ENCODE assay signal across 10 cellular contexts in the genomic region with DNA sequence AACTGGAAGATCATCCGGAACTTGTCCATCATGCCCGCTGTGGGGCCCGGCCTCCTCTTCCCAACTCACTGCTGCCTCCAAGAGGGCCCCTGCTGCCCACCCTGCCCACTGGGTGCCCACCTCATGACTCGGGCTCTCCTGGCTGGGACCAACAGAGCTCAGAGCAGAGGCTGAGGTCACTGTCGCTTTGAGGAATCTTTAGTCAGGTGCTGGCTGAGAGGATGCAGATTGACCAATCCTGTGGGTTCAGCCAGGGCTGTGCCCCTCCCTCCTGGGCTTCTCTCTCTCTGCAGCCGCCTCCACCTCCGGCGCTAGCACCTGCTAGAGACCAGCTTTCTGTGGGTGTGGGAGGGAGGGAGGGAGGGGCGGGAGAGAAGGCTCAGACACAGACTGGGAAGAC. TPM values are rescaled to one million over a fixed set of nuclear protein-coding genes. Genes with fewer than 3 reads are reported as not detected.
DNase-seq lines count a peak whose midpoint lies in the region; ATAC-seq and TF ChIP-seq lines count a peak whose summit lies in the region.
"Had no signal": no experiment of that assay in that cellular context is flagged by ENCODE, and none has a peak within 500 bp of the region (broad histone marks: within the 10 kb centered on the region; RNA-seq: fewer than 3 reads in every experiment).

A gene with protein sequence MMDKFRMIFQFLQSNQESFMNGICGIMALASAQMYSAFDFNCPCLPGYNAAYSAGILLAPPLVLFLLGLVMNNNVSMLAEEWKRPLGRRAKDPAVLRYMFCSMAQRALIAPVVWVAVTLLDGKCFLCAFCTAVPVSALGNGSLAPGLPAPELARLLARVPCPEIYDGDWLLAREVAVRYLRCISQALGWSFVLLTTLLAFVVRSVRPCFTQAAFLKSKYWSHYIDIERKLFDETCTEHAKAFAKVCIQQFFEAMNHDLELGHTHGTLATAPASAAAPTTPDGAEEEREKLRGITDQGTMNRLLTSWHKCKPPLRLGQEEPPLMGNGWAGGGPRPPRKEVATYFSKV (minus strand): TSS at position 181 of the 400 bp plus-strand sequence. CDS start 149 bp downstream, at position 32.

- 52% methylated on average over 9 of the region's 9 CpGs for WGBS in smooth muscle cell (ENCODE audit: low lambda C conversion rate)

- no peaks in the 10 kb centered on the region for H4K20me1 ChIP-seq in smooth muscle cell (ENCODE audit: low read depth)

- TF ChIP-seq CTCF in mucosa of descending colon (IDR thresholded peaks at IDR 0.05) (no peak), smooth muscle cell (IDR thresholded peaks at IDR 0.05; ENCODE audit: borderline replicate concordance, insufficient read depth, poor library complexity, severe bottlenecking) (no peak), foreskin fibroblast (IDR thresholded peaks at IDR 0.05; ENCODE audit: low read depth, low read length) (no peak)

- H3K27ac ChIP-seq in smooth muscle cell (ENCODE audit: low read depth), result no peak within 1 kb of the TSS
- H3K27ac ChIP-seq: VCaP had no signal

- H3K4me3 ChIP-seq in mucosa of descending colon (no peak within 1 kb of the TSS), smooth muscle cell (no peak within 1 kb of the TSS), foreskin fibroblast (ENCODE audit: low read depth in 1 of 2, low read length in 2 of 2) (no peak within 1 kb of the TSS)

- H3F3A ChIP-seq in smooth muscle cell (ENCODE audit: low read depth), result no peaks in the 10 kb centered on the region

- H3K79me2 ChIP-seq in smooth muscle cell (ENCODE audit: low read depth), result no peaks in the 10 kb centered on the region

- H2AFZ ChIP-seq in smooth muscle cell (ENCODE audit: low read depth), result no peak within 1 kb of the TSS

- ATAC-seq in HG02678 (IDR thresholded peaks at IDR 0.05; ENCODE audit: unreplicated experiment), result peak; percentile 80
- ATAC-seq in mucosa of descending colon, result peak; percentile 58

- H3K9ac ChIP-seq in smooth muscle cell (ENCODE audit: low read depth), result no peak within 1 kb of the TSS

- peak; percentile 37 for DNase-seq in NCI-H2029 (lab: John Stamatoyannopoulos, UW)
- no peak for DNase-seq in NCI-H2029 treated with DMSO at 0.1 percent for 48 hours (lab: John Stamatoyannopoulos, UW)
- DNase-seq in NCI-H774 (lab: John Stamatoyannopoulos, UW), result peak; percentile 3
- DNase-seq in mucosa of descending colon, result no peak
- DNase-seq in GDM1 (lab: John Stamatoyannopoulos, UW), result no peak
- DNase-seq in smooth muscle cell (lab: John Stamatoyannopoulos, UW; ENCODE audit: unreplicated experiment), result no peak
- DNase-seq in foreskin fibroblast, result no peak
- DNase-seq: ACHN had no signal

- H3K9me3 ChIP-seq in mucosa of descending colon, result no peaks in the 10 kb centered on the region
- H3K9me3 ChIP-seq in smooth muscle cell (replicated peaks; ENCODE audit: low read depth), result no peaks in the 10 kb centered on the region

- H3K4me2 ChIP-seq in smooth muscle cell, result no peak within 1 kb of the TSS

- intact Hi-C loops in mucosa of descending colon (cut with DNase I, micrococcal nuclease), result no loop called here

- H3K4me1 ChIP-seq in mucosa of descending colon (ENCODE audit: low read depth), result no peaks in the 10 kb centered on the region
- H3K4me1 ChIP-seq in smooth muscle cell (ENCODE audit: low read depth), result no peaks in the 10 kb centered on the region

- H3K36me3 ChIP-seq in mucosa of descending colon (ENCODE audit: low read depth) (no peaks in the 10 kb centered on the region), smooth muscle cell (ENCODE audit: low read depth) (no peaks in the 10 kb centered on the region)

- no peaks in the 10 kb centered on the region for H3K27me3 ChIP-seq in smooth muscle cell (ENCODE audit: low read depth)

RNA-seq across cellular contexts. Expression of the gene that starts here (rescaled TPM):
- not detected for total RNA-seq in mucosa of descending colon
- total RNA-seq in smooth muscle cell, result not detected in 2 replicates
- polyA plus RNA-seq in smooth muscle cell, result 0.05 TPM in 1 of 2 replicates, not detected in the other

Comparison
In these comparisons a context has a peak if more than half of its experiments do, and no peak if none do; other contexts are left out.
1. DNase-seq: peak in NCI-H2029 (single experiment) and NCI-H774 (single experiment); none in NCI-H2029 treated with DMSO at 0.1 percent for 48 hours (single experiment), mucosa of descending colon (0 of 3), GDM1 (single experiment), smooth muscle cell (single experiment) and foreskin fibroblast (0 of 2).
2. Peak in ATAC-seq in mucosa of descending colon; RNA of the gene not detected or under 1 TPM.